ENCODE assay signal across 8 cellular contexts in the genomic region with DNA sequence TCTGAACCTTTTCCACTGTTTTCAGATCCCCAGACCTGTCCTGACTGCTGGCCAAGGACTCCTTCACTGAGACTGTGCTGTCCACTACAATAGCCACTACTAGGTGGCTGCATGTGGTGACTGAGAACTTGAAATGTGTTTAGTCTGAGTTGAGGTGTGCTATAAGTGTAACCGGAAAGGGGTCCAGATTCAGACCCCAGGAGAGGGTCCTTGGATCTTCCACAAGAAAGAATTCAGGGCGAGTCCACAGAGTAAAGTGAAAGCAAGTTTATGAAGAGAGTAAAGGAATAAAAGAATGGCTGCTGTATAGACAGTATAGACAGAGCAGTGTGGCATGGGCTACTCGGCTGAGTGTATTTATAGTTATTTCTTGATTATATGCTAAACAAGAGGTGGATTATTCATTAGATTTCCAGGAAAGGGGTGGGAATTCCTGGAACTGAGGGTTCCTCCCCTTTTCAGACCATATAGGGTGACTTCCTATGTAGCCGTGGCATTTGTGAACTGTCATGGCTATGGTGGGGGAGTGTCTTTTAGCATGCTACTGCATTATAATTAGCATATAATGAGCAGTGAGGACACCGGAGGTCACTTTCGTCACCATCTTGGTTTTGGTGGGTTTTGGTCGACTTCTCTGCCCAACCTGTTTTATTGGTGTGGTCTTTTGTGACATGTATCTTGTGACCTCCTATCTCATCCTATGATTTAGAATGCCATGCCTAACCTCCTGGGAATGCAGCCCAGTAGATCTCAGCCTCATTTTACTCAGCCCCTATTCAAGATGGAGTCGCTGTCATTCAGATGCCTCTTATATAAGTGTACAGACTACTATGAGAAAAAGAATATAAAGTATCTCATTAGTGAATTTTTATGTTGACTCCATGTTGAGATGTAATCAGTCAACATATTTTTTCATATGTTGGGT.
DNase-seq lines count a peak whose midpoint lies in the region; ATAC-seq, FAIRE-seq and TF ChIP-seq lines count a peak whose summit lies in the region.

No MANE protein-coding gene starts in this region.

- H3K79me2 ChIP-seq in PC-9 (ENCODE audit: low read depth): no peaks in the 10 kb centered on the region

- H3K27me3 Mint-ChIP-seq in effector memory CD8-positive, alpha-beta T cell: no peaks in the 10 kb centered on the region

- H3K9me3 Mint-ChIP-seq in effector memory CD8-positive, alpha-beta T cell: no peaks in the 10 kb centered on the region

- no peaks in the 10 kb centered on the region for H3F3A ChIP-seq in PC-9 (ENCODE audit: insufficient read depth, low read depth)

- H3K4me2 ChIP-seq in PC-9: no peak overlapping the region

- DNase-seq in NCI-H510A (lab: John Stamatoyannopoulos, UW): peak; percentile 59
- no peak for DNase-seq in NCI-H510A treated with DMSO at 0.1 percent for 48 hours (lab: John Stamatoyannopoulos, UW)
- no peak for DNase-seq in PC-9
- no peak for DNase-seq in effector memory CD8-positive, alpha-beta T cell
- DNase-seq in small intestine: peak; percentile 29
- DNase-seq in nucleus accumbens (lab: John Stamatoyannopoulos, UW): no peak
- DNase-seq in frontal cortex (ENCODE audit: low spot score in 2 of 2): no peak
- no peak for DNase-seq in NCI-H1048 (lab: John Stamatoyannopoulos, UW)

- H3K27ac ChIP-seq in PC-9: no peak overlapping the region
- H3K27ac ChIP-seq in small intestine (ENCODE audit: low read depth in 1 of 2, low read length in 1 of 2): peak overlapping the region; percentile 67 to 78

- no peak for TF ChIP-seq CTCF in PC-9 (conservative IDR thresholded peaks at IDR 0.05)

- peak overlapping the region in 1 of 2 donors; percentile 14 for H3K4me3 Mint-ChIP-seq in effector memory CD8-positive, alpha-beta T cell

- H3K27me3 ChIP-seq in PC-9 (ENCODE audit: insufficient read depth, low read depth): no peaks in the 10 kb centered on the region
- H3K27me3 ChIP-seq in small intestine (ENCODE audit: control insufficient read depth in 2 of 2, insufficient read depth in 2 of 2, low read length in 2 of 2): no peaks in the 10 kb centered on the region

- no peaks in the 10 kb centered on the region for H3K9me2 ChIP-seq in PC-9 (ENCODE audit: insufficient read depth)

- peak; percentile 38 for ATAC-seq in effector memory CD8-positive, alpha-beta T cell (replicated peaks)

- H3K36me3 Mint-ChIP-seq in effector memory CD8-positive, alpha-beta T cell (ENCODE audit: insufficient read depth): peaks cover 12% of the 10 kb centered on the region

- WGBS in small intestine, 3 donors: 62 to 67% (median 66%) methylated on average over 8 of the region's 8 CpGs

- intact Hi-C loops in PC-9 (cut with micrococcal nuclease; ENCODE audit: unreplicated experiment): no loop called here

- H4K20me1 ChIP-seq in PC-9 (ENCODE audit: insufficient read depth): no peaks in the 10 kb centered on the region

- no peak overlapping the region for H2AFZ ChIP-seq in PC-9

- POLR2A ChIA-PET in PC-9 (lab: Charles Lee; ENCODE audit: unreplicated experiment): no interaction called here

- no peak overlapping the region for H3K4me3 ChIP-seq in PC-9
- H3K4me3 ChIP-seq in small intestine (ENCODE audit: low read depth in 1 of 2, low read length in 2 of 2): no peak overlapping the region

- TSS peak; percentile 47 for BruUV-seq in PC-9 (replicated peaks; lab: Mats Ljungman, UMichigan)

- H3K36me3 ChIP-seq in PC-9 (ENCODE audit: low read depth): no peaks in the 10 kb centered on the region
- H3K36me3 ChIP-seq in small intestine (ENCODE audit: control insufficient read depth in 2 of 2, insufficient read depth in 2 of 2, low read length in 2 of 2): no peaks in the 10 kb centered on the region

- peaks cover 59 to 81% of the 10 kb centered on the region in 2 donors for H3K4me1 Mint-ChIP-seq in effector memory CD8-positive, alpha-beta T cell (ENCODE audit: low read depth in 2 of 2)

- peak overlapping the region; percentile 3 to 83 for H3K27ac Mint-ChIP-seq in effector memory CD8-positive, alpha-beta T cell

- H3K4me1 ChIP-seq in PC-9 (replicated peaks; ENCODE audit: insufficient read depth): peaks cover 8% of the 10 kb centered on the region
- H3K4me1 ChIP-seq in small intestine (ENCODE audit: control insufficient read depth in 2 of 2, insufficient read depth in 1 of 2, low read depth in 1 of 2, low read length in 1 of 2): peaks cover 39 to 44% of the 10 kb centered on the region in 2 donors

- FAIRE-seq in small intestine (lab: Jason Lieb, UNC): no peak
- FAIRE-seq in frontal cortex (lab: Jason Lieb, UNC): no peak

- no peaks in the 10 kb centered on the region for H3K9me3 ChIP-seq in PC-9 (ENCODE audit: insufficient read depth, low read depth)
- H3K9me3 ChIP-seq in small intestine (ENCODE audit: control insufficient read depth, low read depth): no peaks in the 10 kb centered on the region

- CTCF ChIA-PET in PC-9 (lab: Charles Lee): no interaction called here

Comparison
In these comparisons a context has a peak if more than half of its experiments do, and no peak if none do; other contexts are left out.
1. DNase-seq: peak in NCI-H510A (single experiment) and small intestine (single experiment); none in NCI-H510A treated with DMSO at 0.1 percent for 48 hours (single experiment), PC-9 (0 of 2), effector memory CD8-positive, alpha-beta T cell (0 of 3), nucleus accumbens (0 of 56), frontal cortex (0 of 2) and NCI-H1048 (single experiment).